ENCODE assay signal across 20 cellular contexts in genomic region chr11:70900540-70900939, GRCh38.
DNase-seq lines count a peak whose midpoint lies in the region; ATAC-seq, FAIRE-seq and TF ChIP-seq lines count a peak whose summit lies in the region.
"Had no signal": no experiment of that assay in that cellular context is flagged by ENCODE, and none has a peak within 500 bp of the region (broad histone marks: within the 10 kb centered on the region; RNA-seq: fewer than 3 reads in every experiment).

No MANE protein-coding gene starts in this region.

- H3K36me3 ChIP-seq in bronchial epithelial cell (ENCODE audit: control insufficient read depth, insufficient read depth, low read length), result no peaks in the 10 kb centered on the region
- H3K36me3 ChIP-seq in muscle layer of colon (ENCODE audit: insufficient read depth, low read length), result no peaks in the 10 kb centered on the region
- no peaks in the 10 kb centered on the region for H3K36me3 ChIP-seq in suprapubic skin
- no peaks in the 10 kb centered on the region for H3K36me3 ChIP-seq in tibial nerve

- H3K27ac ChIP-seq in muscle layer of colon (ENCODE audit: low read depth, low read length) (peak overlapping the region; percentile 69), suprapubic skin (peak overlapping the region; percentile 40), tibial nerve (no peak overlapping the region)
- H3K27ac ChIP-seq: 22Rv1, KMS-11 had no signal

- H3K9ac ChIP-seq in muscle layer of colon (ENCODE audit: low read length), result no peak overlapping the region
- H3K9ac ChIP-seq: KMS-11 had no signal

- peaks cover 23% of the 10 kb centered on the region for H3K4me1 ChIP-seq in muscle layer of colon (ENCODE audit: insufficient read depth, low read length)
- no peaks in the 10 kb centered on the region for H3K4me1 ChIP-seq in suprapubic skin
- H3K4me1 ChIP-seq in tibial nerve, result peaks cover 0 to 6% (median 0%) of the 10 kb centered on the region in 4 donors

- peak; percentile 92 for FAIRE-seq in bronchial epithelial cell (lab: Jason Lieb, UNC)
- FAIRE-seq: GM19239 had no signal

- H3K9me3 ChIP-seq in muscle layer of colon (ENCODE audit: low read length), result no peaks in the 10 kb centered on the region
- peaks cover 15% of the 10 kb centered on the region for H3K9me3 ChIP-seq in suprapubic skin
- peaks cover 0 to 26% (median 8%) of the 10 kb centered on the region in 4 donors for H3K9me3 ChIP-seq in tibial nerve

- TF ChIP-seq EP300 in suprapubic skin (IDR thresholded peaks at IDR 0.05) (no peak), tibial nerve (IDR thresholded peaks at IDR 0.05) (no peak)

- DNase-seq in NCI-H1417 (lab: John Stamatoyannopoulos, UW), result peak in 2 of 3 experiments; percentile 32 to 75
- no peak for DNase-seq in NCI-H1417 treated with DMSO at 0.1 percent for 48 hours (lab: John Stamatoyannopoulos, UW)
- DNase-seq in bronchial epithelial cell (ENCODE audit: low read depth), result no peak
- DNase-seq in suprapubic skin (ENCODE audit: low spot score in 2 of 2), result peak in 1 of 2 donors; percentile 25
- no peak for DNase-seq in tibial nerve (ENCODE audit: low spot score in 2 of 2)
- DNase-seq: CD4-positive, CD25-positive, alpha-beta regulatory T cell; DMS53; H9; NCI-H1694; NCI-H2171; NCI-H446 treated with DMSO at 0.1 percent for 48 hours; NCI-H82 had no signal

- H3K27me3 ChIP-seq in bronchial epithelial cell (ENCODE audit: control insufficient read depth, insufficient read depth, low read length), result no peaks in the 10 kb centered on the region
- no peaks in the 10 kb centered on the region for H3K27me3 ChIP-seq in muscle layer of colon (ENCODE audit: control insufficient read depth in 1 of 2, insufficient read depth in 2 of 2, low read length in 2 of 2)
- H3K27me3 ChIP-seq in suprapubic skin, result no peaks in the 10 kb centered on the region
- no peaks in the 10 kb centered on the region for H3K27me3 ChIP-seq in tibial nerve

- H3K4me3 ChIP-seq in bronchial epithelial cell (ENCODE audit: low read depth, low read length) (no peak overlapping the region), muscle layer of colon (ENCODE audit: low read depth in 1 of 2, low read length in 2 of 2) (no peak overlapping the region), suprapubic skin (no peak overlapping the region), tibial nerve (no peak overlapping the region)

- TF ChIP-seq CTCF in bronchial epithelial cell (IDR thresholded peaks at IDR 0.05; ENCODE audit: insufficient read depth, low read length, severe bottlenecking), result no peak
- TF ChIP-seq CTCF in suprapubic skin (IDR thresholded peaks at IDR 0.05), result no peak
- no peak for TF ChIP-seq CTCF in tibial nerve (IDR thresholded peaks at IDR 0.05)

- TF ChIP-seq POLR2A in suprapubic skin (IDR thresholded peaks at IDR 0.05) (no peak), tibial nerve (IDR thresholded peaks at IDR 0.05) (no peak)

- 64% methylated on average over 4 of the region's 4 CpGs for WGBS in suprapubic skin
- WGBS in tibial nerve, 2 donors, result 69 to 74% methylated on average over 4 of the region's 4 CpGs

- no peak for ATAC-seq in GM18867 (IDR thresholded peaks at IDR 0.05; ENCODE audit: unreplicated experiment)
- no peak for ATAC-seq in HG02981 (IDR thresholded peaks at IDR 0.05; ENCODE audit: unreplicated experiment)
- ATAC-seq: Panc1, Right ventricle myocardium inferior had no signal

Comparison
In these comparisons a context has a peak if more than half of its experiments do, and no peak if none do; other contexts are left out.
1. DNase-seq: peak in NCI-H1417 (2 of 3); none in NCI-H1417 treated with DMSO at 0.1 percent for 48 hours (single experiment), bronchial epithelial cell (single experiment) and tibial nerve (0 of 2).
2. H3K27ac ChIP-seq: peak in muscle layer of colon (single experiment) and suprapubic skin (single experiment); none in tibial nerve (0 of 4).